In the genomic region with DNA sequence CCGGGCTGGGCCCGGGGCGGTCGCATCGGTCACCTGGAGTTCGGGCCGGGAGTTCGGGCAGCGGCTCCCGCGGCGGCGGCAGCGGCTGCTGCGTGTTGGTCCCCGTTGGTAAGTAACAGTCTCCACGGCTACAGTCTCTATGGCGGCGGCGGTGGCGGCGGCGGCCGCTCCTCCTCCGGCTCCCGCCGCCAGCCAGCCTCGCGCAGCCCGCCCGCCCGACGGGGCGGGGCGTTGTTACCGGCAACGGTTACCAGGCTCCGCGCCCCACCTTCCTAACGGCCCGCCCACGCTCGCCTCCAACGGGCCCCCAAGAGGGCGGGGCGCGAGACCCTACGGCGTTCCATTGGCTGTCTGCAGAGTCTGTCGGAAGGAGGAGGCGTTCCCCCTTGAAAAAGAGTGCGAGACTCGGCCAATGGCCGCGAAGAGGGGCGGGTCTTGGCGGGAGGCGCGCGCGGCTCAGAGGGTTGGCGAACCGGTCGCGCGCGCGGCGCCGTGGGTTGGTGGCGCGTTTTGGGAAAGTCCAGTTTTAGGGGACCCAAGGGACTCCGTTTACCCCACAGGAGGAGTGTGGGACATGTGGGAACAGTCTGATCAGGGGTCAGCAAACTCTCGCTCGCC, we compare ENCODE assay signal across 1 cellular context.
A peak's percentile ranks its signal among the peaks of the same experiment; 100 is the strongest.
TF ChIP-seq lines count a peak whose summit lies in the region.

Gene RFX2, minus strand, starts transcription at position 141 of the 618 bp plus-strand sequence. CDS start 63,004 bp downstream, outside the sequence.

TF ChIP-seq in IMR-90, 13 proteins besides CTCF, POLR2A, EP300 and RAD21 (continued from another document):
- TF ChIP-seq, protein P1, sequence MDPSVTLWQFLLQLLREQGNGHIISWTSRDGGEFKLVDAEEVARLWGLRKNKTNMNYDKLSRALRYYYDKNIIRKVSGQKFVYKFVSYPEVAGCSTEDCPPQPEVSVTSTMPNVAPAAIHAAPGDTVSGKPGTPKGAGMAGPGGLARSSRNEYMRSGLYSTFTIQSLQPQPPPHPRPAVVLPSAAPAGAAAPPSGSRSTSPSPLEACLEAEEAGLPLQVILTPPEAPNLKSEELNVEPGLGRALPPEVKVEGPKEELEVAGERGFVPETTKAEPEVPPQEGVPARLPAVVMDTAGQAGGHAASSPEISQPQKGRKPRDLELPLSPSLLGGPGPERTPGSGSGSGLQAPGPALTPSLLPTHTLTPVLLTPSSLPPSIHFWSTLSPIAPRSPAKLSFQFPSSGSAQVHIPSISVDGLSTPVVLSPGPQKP (IDR thresholded peaks at IDR 0.05; ENCODE audit: borderline replicate concordance, low read depth, low read length), result no peak
- TF ChIP-seq SMC3 (IDR thresholded peaks at IDR 0.05; ENCODE audit: low read depth, low read length), result no peak
- no peak for TF ChIP-seq CHD1 (IDR thresholded peaks at IDR 0.05; ENCODE audit: low read depth, low read length)
- TF ChIP-seq RCOR1 (IDR thresholded peaks at IDR 0.05; ENCODE audit: insufficient replicate concordance, low read length), result no peak
- no peak for TF ChIP-seq CEBPB (IDR thresholded peaks at IDR 0.05; ENCODE audit: low read depth, low read length)
- peak; percentile 99 for TF ChIP-seq MAZ (IDR thresholded peaks at IDR 0.05; ENCODE audit: borderline replicate concordance, low read depth, low read length)
